ENCODE assay signal across 9 cellular contexts in genomic region chr6:27178860-27179259, GRCh38.
DNase-seq lines count a peak whose midpoint lies in the region; ATAC-seq, FAIRE-seq and TF ChIP-seq lines count a peak whose summit lies in the region.
"Had no signal": no experiment of that assay in that cellular context is flagged by ENCODE, and none has a peak within 500 bp of the region (broad histone marks: within the 10 kb centered on the region; RNA-seq: fewer than 3 reads in every experiment).

No MANE protein-coding gene starts in this region.

- TF ChIP-seq EP300 in K562 (IDR thresholded peaks at IDR 0.05; ENCODE audit: low read length) (no peak), HepG2 (IDR thresholded peaks at IDR 0.05; ENCODE audit: low read depth in 2 of 2, low read length in 2 of 2) (no peak), HepG2 (CRISPR knock-in tag; IDR thresholded peaks at IDR 0.05; ENCODE audit: borderline replicate concordance) (no peak), tibial nerve (IDR thresholded peaks at IDR 0.05) (no peak)

- POLR2A ChIA-PET in K562 (lab: Yijun Ruan, JAX) (no interaction called here), HepG2 (lab: Yijun Ruan, JAX) (no interaction called here)

- H4K20me1 ChIP-seq in K562 (replicated peaks; ENCODE audit: control insufficient read depth, insufficient read depth, low read length) = no peaks in the 10 kb centered on the region
- H4K20me1 ChIP-seq in HepG2 (ENCODE audit: insufficient read depth, low read length) = no peaks in the 10 kb centered on the region

- H3K4me2 ChIP-seq in K562 (ENCODE audit: insufficient read depth, low read length) (no peak overlapping the region), HepG2 (ENCODE audit: low read depth, low read length) (no peak overlapping the region)

- no peak for ATAC-seq in left cardiac atrium
- ATAC-seq in K562 = no peak
- no peak for ATAC-seq in HepG2
- no peak for ATAC-seq in GM21381 (IDR thresholded peaks at IDR 0.05; ENCODE audit: unreplicated experiment)

- DNase-seq in cardiac muscle cell (ENCODE audit: low read depth in 1 of 2, low spot score in 1 of 2) (peak in 1 of 2 donors; percentile 16), left cardiac atrium (no peak), K562 (ENCODE audit: extremely low read depth in 1 of 4, low spot score in 3 of 4) (no peak), HepG2 (ENCODE audit: low spot score) (no peak), tibial nerve (ENCODE audit: low spot score in 2 of 2) (no peak), NCI-H187 (lab: John Stamatoyannopoulos, UW) (no peak), NCI-H1105 (lab: John Stamatoyannopoulos, UW) (no peak)
- DNase-seq: DMS153 had no signal

- no peaks in the 10 kb centered on the region for H3K79me2 ChIP-seq in K562 (ENCODE audit: control insufficient read depth, insufficient read depth, low read length)
- no peaks in the 10 kb centered on the region for H3K79me2 ChIP-seq in HepG2 (ENCODE audit: insufficient read depth, low read length)

- WGBS in K562 (ENCODE audit: insufficient coverage, low coverage, missing lambda C conversion rate) = 91% methylated on average over 14 of the region's 15 CpGs
- WGBS in HepG2 (ENCODE audit: low lambda C conversion rate) = 93% methylated on average over 15 of the region's 15 CpGs
- 63% methylated on average over 15 of the region's 15 CpGs for WGBS in tibial nerve, 2 donors

- H3K9me1 ChIP-seq in K562 (ENCODE audit: control insufficient read depth, insufficient read depth, low read length) = no peaks in the 10 kb centered on the region

- H3K27ac ChIP-seq in cardiac muscle cell (no peak overlapping the region), K562 (ENCODE audit: extremely low read depth, low read depth, low read length) (no peak overlapping the region), HepG2 (ENCODE audit: extremely low read length, insufficient read depth, low read length) (no peak overlapping the region), tibial nerve (no peak overlapping the region)

- H3K4me3 ChIP-seq in cardiac muscle cell (peak overlapping the region; percentile 63), K562 (no peak overlapping the region), HepG2 (replicated peaks in 1 of 3; ENCODE audit: insufficient read depth in 1 of 3, low read depth in 2 of 3, low read length in 3 of 3) (no peak overlapping the region), tibial nerve (peak overlapping the region in 3 of 4 donors; percentile 88 to 92 (median 90))

- no peak overlapping the region for H2AFZ ChIP-seq in K562 (ENCODE audit: low read depth, low read length)
- H2AFZ ChIP-seq in HepG2 (ENCODE audit: low read length) = no peak overlapping the region

- peaks cover 42% of the 10 kb centered on the region for H3K27me3 ChIP-seq in cardiac muscle cell
- H3K27me3 ChIP-seq in K562 (ENCODE audit: control insufficient read depth in 2 of 2, insufficient read depth in 2 of 2, low read length in 2 of 2) = no peaks in the 10 kb centered on the region
- H3K27me3 ChIP-seq in HepG2 (ENCODE audit: control insufficient read depth in 1 of 2, insufficient read depth in 2 of 2, low read length in 2 of 2) = peaks cover 0 to 22% of the 10 kb centered on the region in 2 experiments; a peak in 2 of 5 replicates
- H3K27me3 ChIP-seq in tibial nerve = peaks cover 0 to 6% of the 10 kb centered on the region in 2 donors

- CTCF ChIA-PET in K562 (lab: Yijun Ruan, JAX; ENCODE audit: low intra/inter-chr PET ratio) = interaction anchor here (0.6 kb wide), 1 partner anchor 594 kb away, joined by 3 read pairs; no protein-coding TSS in a partner anchor
- CTCF ChIA-PET in HepG2 (lab: Yijun Ruan, JAX; ENCODE audit: low intra/inter-chr PET ratio, low total read pairs) = no interaction called here

- in situ Hi-C loops in K562 (cut with MboI) (loop anchor here (5.0 kb wide), 1 partner anchor 508 kb away; no protein-coding TSS in a partner anchor), HepG2 (cut with HindIII; ENCODE audit: extremely low pct_ligation_motif_present, low pct_unique_long_range_greater_than_20kb) (loop anchor here (10.0 kb wide), 2 partner anchors 326 to 726 kb away; no protein-coding TSS in a partner anchor)

- TF ChIP-seq POLR2A in K562 (conservative IDR thresholded peaks at IDR 0.05) = no peak
- TF ChIP-seq POLR2A in HepG2 (IDR thresholded peaks at IDR 0.05; ENCODE audit: insufficient read depth in 1 of 2, low read depth in 2 of 2, low read length in 2 of 2) = no peak
- no peak for TF ChIP-seq POLR2A in tibial nerve (IDR thresholded peaks at IDR 0.05)

- no peaks in the 10 kb centered on the region for H3K9me3 ChIP-seq in cardiac muscle cell (ENCODE audit: low read depth)
- peaks cover 8% of the 10 kb centered on the region for H3K9me3 ChIP-seq in K562 (replicated peaks; ENCODE audit: control insufficient read depth, insufficient read depth, low read depth, low read length)
- H3K9me3 ChIP-seq in HepG2 (ENCODE audit: low read length) = no peaks in the 10 kb centered on the region
- H3K9me3 ChIP-seq in tibial nerve = no peaks in the 10 kb centered on the region

- TF ChIP-seq RAD21 in K562 (CRISPR knock-in tag; conservative IDR thresholded peaks at IDR 0.05 in 1 of 2, IDR thresholded peaks at IDR 0.05 in 1 of 2) (no peak), HepG2 (CRISPR knock-in tag; IDR thresholded peaks at IDR 0.05) (no peak)

- BruUV-seq in K562 (replicated peaks; lab: Mats Ljungman, UMichigan) (no TSS peak), HepG2 (replicated peaks; lab: Mats Ljungman, UMichigan) (no TSS peak)

- TF ChIP-seq CTCF in cardiac muscle cell (IDR thresholded peaks at IDR 0.05; ENCODE audit: low read depth, low read length) = no peak
- no peak for TF ChIP-seq CTCF in K562 (IDR thresholded peaks at IDR 0.05 in 2 of 3, conservative IDR thresholded peaks at IDR 0.05 in 1 of 3; ENCODE audit: insufficient read depth in 2 of 3, low read depth in 1 of 3, low read length in 3 of 3)
- no peak for TF ChIP-seq CTCF in HepG2 (CRISPR knock-in tag; IDR thresholded peaks at IDR 0.05)
- TF ChIP-seq CTCF in tibial nerve (IDR thresholded peaks at IDR 0.05) = no peak

- no peak overlapping the region for H3K9ac ChIP-seq in K562 (ENCODE audit: insufficient read depth in 1 of 2, low read depth in 2 of 2, low read length in 2 of 2)
- no peak overlapping the region for H3K9ac ChIP-seq in HepG2 (ENCODE audit: insufficient read depth, low read depth, low read length)

- FAIRE-seq in K562 (lab: Jason Lieb, UNC) = no peak
- no peak for FAIRE-seq in HepG2 (lab: Jason Lieb, UNC)

- intact Hi-C loops in left cardiac atrium (cut with DNase I) (no loop called here), K562 (cut with micrococcal nuclease) (loop anchor here (5.0 kb wide), 1 partner anchor 33 kb away; no protein-coding TSS in a partner anchor), HepG2 (cut with micrococcal nuclease; ENCODE audit: unreplicated experiment) (loop anchor here (2.0 to 5.0 kb wide), 3 partner anchors 52 to 902 kb away; partner anchors contain the start of gene ZNF165)

- H3K4me1 ChIP-seq in cardiac muscle cell (ENCODE audit: low read depth) (no peaks in the 10 kb centered on the region), K562 (replicated peaks in 1 of 2; ENCODE audit: control insufficient read depth in 2 of 2, insufficient read depth in 2 of 2, low read length in 2 of 2) (peaks cover 16 to 23% of the 10 kb centered on the region in 2 experiments; a peak in 4 of 5 replicates), HepG2 (ENCODE audit: insufficient read depth, low read length) (peaks cover 13% of the 10 kb centered on the region), tibial nerve (peaks cover 0 to 12% (median 3%) of the 10 kb centered on the region in 4 donors)

- H3K36me3 ChIP-seq in cardiac muscle cell (no peaks in the 10 kb centered on the region), K562 (ENCODE audit: control insufficient read depth, insufficient read depth, low read length) (no peaks in the 10 kb centered on the region), HepG2 (replicated peaks in 1 of 2; ENCODE audit: control insufficient read depth in 1 of 2, insufficient read depth in 2 of 2, low read length in 2 of 2) (no peaks in the 10 kb centered on the region), tibial nerve (no peaks in the 10 kb centered on the region)

TF ChIP-seq in K562, 482 proteins besides CTCF, POLR2A, EP300 and RAD21 (continues in another document):
- TF ChIP-seq, protein P1, sequence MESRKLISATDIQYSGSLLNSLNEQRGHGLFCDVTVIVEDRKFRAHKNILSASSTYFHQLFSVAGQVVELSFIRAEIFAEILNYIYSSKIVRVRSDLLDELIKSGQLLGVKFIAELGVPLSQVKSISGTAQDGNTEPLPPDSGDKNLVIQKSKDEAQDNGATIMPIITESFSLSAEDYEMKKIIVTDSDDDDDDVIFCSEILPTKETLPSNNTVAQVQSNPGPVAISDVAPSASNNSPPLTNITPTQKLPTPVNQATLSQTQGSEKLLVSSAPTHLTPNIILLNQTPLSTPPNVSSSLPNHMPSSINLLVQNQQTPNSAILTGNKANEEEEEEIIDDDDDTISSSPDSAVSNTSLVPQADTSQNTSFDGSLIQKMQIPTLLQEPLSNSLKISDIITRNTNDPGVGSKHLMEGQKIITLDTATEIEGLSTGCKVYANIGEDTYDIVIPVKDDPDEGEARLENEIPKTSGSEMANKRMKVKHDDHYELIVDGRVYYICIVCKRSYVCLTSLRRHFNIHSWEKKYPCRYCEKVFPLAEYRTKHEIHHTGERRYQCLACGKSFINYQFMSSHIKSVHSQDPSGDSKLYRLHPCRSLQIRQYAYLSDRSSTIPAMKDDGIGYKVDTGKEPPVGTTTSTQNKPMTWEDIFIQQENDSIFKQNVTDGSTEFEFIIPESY (CRISPR knock-in tag; IDR thresholded peaks at IDR 0.05) = peak; percentile 77; the same call in 1 of the 2 replicates

TF ChIP-seq in HepG2, 621 proteins besides CTCF, POLR2A, EP300 and RAD21 (continues in another document):
- TF ChIP-seq CHCHD3 (CRISPR knock-in tag; IDR thresholded peaks at IDR 0.05) (0 out of 2 replicates have a peak, but pooled peaks have one; percentile 21), GFI1 (CRISPR knock-in tag; IDR thresholded peaks at IDR 0.05; ENCODE audit: borderline replicate concordance) (no peak), SIN3B (IDR thresholded peaks at IDR 0.05; ENCODE audit: low read length) (no peak), GTF3A (CRISPR knock-in tag; conservative IDR thresholded peaks at IDR 0.05) (no peak)

Comparison
In these comparisons a context has a peak if more than half of its experiments do, and no peak if none do; other contexts are left out.
1. H3K4me3 ChIP-seq: peak in cardiac muscle cell (single experiment) and tibial nerve (3 of 4); none in K562 (single experiment) and HepG2 (0 of 3).
2. intact Hi-C loops: an anchor here in K562 (5.0 kb wide) and HepG2 (2.0 to 5.0 kb wide); none called in left cardiac atrium.